ENCODE assay signal across 15 cellular contexts in the genomic region with DNA sequence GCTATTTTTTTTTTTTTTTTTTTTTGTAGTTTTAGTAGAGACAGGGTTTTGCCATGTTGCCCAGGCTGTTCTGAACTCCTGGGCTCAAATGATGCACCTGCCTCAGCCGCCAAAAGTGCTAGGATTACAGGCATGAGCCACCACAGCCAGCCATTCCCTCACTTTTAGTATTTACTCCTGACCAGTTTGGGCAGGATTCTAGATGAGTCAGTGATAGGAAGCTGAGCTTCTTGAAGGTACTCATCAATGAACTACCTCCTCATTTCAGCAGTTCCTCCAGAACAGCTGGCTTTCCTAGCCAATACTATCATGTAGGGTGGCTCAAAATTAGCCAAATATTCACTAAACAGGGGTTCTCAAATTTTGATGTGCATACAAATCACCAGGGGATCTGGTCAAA.
"Had no signal": no experiment of that assay in that cellular context is flagged by ENCODE, and none has a peak within 500 bp of the region (broad histone marks: within the 10 kb centered on the region; RNA-seq: fewer than 3 reads in every experiment).

No MANE protein-coding gene starts in this region.

- H3K4me1 ChIP-seq: parathyroid adenoma, right atrium auricular region had no signal

- DNase-seq: activated naive CD4-positive, alpha-beta T cell treated with anti-CD3 and anti-CD28 coated beads for 36 hours; activated naive CD8-positive, alpha-beta T cell treated with anti-CD3 and anti-CD28 coated beads, Interleukin-2, amount 50 U/mL, for 24 hours; aorta; effector memory CD4-positive, alpha-beta T cell; hypothalamus; kidney glomerular epithelial cell; mesendoderm; natural killer cell; stimulated activated CD4-positive, alpha-beta T cell treated with anti-CD3 and anti-CD28 coated beads, Interleukin-2, amount 100 ng/mL, for 48 hours; T-helper 9 cell had no signal

- H3K9me3 ChIP-seq: neutrophil, right atrium auricular region had no signal

- H3K27ac ChIP-seq: neutrophil, parathyroid adenoma, right atrium auricular region had no signal

- ATAC-seq: activated naive CD8-positive, alpha-beta T cell treated with anti-CD3 and anti-CD28 coated beads, Interleukin-2, amount 50 U/mL, for 24 hours; activated T-helper 17 cell treated with anti-CD3 and anti-CD28 coated beads, Interleukin-2, amount 50 U/mL, for 72 hours; natural killer cell; stimulated activated memory B cell treated with anti-CD40 and anti-IgM and Interleukin-4, amounts not matched to agents 10 μg/mL and 1 μg/mL and 100 μg/mL, for 72 hours had no signal

- H3K36me3 ChIP-seq: neutrophil, right atrium auricular region had no signal

- H3K4me3 ChIP-seq: right atrium auricular region had no signal
